1 cellular context compared by ENCODE assay signal in genomic region chr14:22304324-22304723, GRCh38.
TF ChIP-seq lines count a peak whose summit lies in the region.

No MANE protein-coding gene starts in this region.

TF ChIP-seq in IMR-90, 13 proteins besides CTCF, POLR2A, EP300 and RAD21:
- TF ChIP-seq CHD1 (IDR thresholded peaks at IDR 0.05; ENCODE audit: low read depth, low read length) (no peak), BHLHE40 (IDR thresholded peaks at IDR 0.05; ENCODE audit: low read depth, low read length) (no peak), MAFK (IDR thresholded peaks at IDR 0.05; ENCODE audit: low read depth, low read length) (no peak), ELK1 (IDR thresholded peaks at IDR 0.05; ENCODE audit: borderline replicate concordance, low read depth, low read length) (no peak), MXI1 (IDR thresholded peaks at IDR 0.05; ENCODE audit: borderline replicate concordance, low read depth, low read length) (no peak), RCOR1 (IDR thresholded peaks at IDR 0.05; ENCODE audit: insufficient replicate concordance, low read length) (no peak), CEBPB (IDR thresholded peaks at IDR 0.05; ENCODE audit: low read depth, low read length) (no peak), NFE2L2 (IDR thresholded peaks at IDR 0.05; ENCODE audit: low read depth, low read length) (no peak), SMC3 (IDR thresholded peaks at IDR 0.05; ENCODE audit: low read depth, low read length) (no peak), FOS (IDR thresholded peaks at IDR 0.05; ENCODE audit: low read depth, low read length) (no peak), MAZ (IDR thresholded peaks at IDR 0.05; ENCODE audit: borderline replicate concordance, low read depth, low read length) (no peak), USF2 (IDR thresholded peaks at IDR 0.05; ENCODE audit: low read depth, low read length) (no peak)
